26 cellular contexts compared by ENCODE assay signal in genomic region chr2:98382086-98382485, GRCh38. TPM values are rescaled to one million over a fixed set of nuclear protein-coding genes. Genes with fewer than 3 reads are reported as not detected.
DNase-seq lines count a peak whose midpoint lies in the region; ATAC-seq, FAIRE-seq and TF ChIP-seq lines count a peak whose summit lies in the region.
"Had no signal": no experiment of that assay in that cellular context is flagged by ENCODE, and none has a peak within 500 bp of the region (broad histone marks: within the 10 kb centered on the region; RNA-seq: fewer than 3 reads in every experiment).

No MANE protein-coding gene starts in this region.

- H3K27ac ChIP-seq in C4-2B = peak overlapping the region; percentile 45
- H3K27ac ChIP-seq: A549; BLaER1 treated with 17β-estradiol and CSF1 and Interleukin-3, amounts not matched to agents 10 nM and 100 nM; GM23248 had no signal

- H3K27ac Mint-ChIP-seq in osteocyte (ENCODE audit: unreplicated experiment) = no peak overlapping the region
- H3K27ac Mint-ChIP-seq: CD4-positive, alpha-beta memory T cell had no signal

- H3K4me3 Mint-ChIP-seq in osteocyte (ENCODE audit: unreplicated experiment) = no peak overlapping the region
- H3K4me3 Mint-ChIP-seq: CD4-positive, alpha-beta memory T cell had no signal

- no peaks in the 10 kb centered on the region for H3K36me3 Mint-ChIP-seq in osteocyte (ENCODE audit: unreplicated experiment)
- H3K36me3 Mint-ChIP-seq: CD4-positive, alpha-beta memory T cell had no signal

- no peaks in the 10 kb centered on the region for H3K9me3 Mint-ChIP-seq in osteocyte (ENCODE audit: unreplicated experiment)
- H3K9me3 Mint-ChIP-seq: CD4-positive, alpha-beta memory T cell; H9 had no signal

- DNase-seq in islet precursor cell (peak; percentile 19), osteocyte (ENCODE audit: extremely low spot score, unreplicated experiment) (peak; percentile 53), GM19239 (ENCODE audit: insufficient read length, low spot score) (no peak)
- DNase-seq: 8988T; ACHN; AML-193; BE2C; Calu3; CD4-positive, alpha-beta memory T cell; COR-L47; DMS53; DMS79 treated with DMSO at 0.1 percent for 48 hours; GF-D8; GM23248; H9 had no signal

- H3K4me1 Mint-ChIP-seq in osteocyte (ENCODE audit: unreplicated experiment) = peaks cover 4% of the 10 kb centered on the region

- H3K27me3 Mint-ChIP-seq in osteocyte (ENCODE audit: unreplicated experiment) = peaks cover 60% of the 10 kb centered on the region

- ATAC-seq in HG03571 (IDR thresholded peaks at IDR 0.05; ENCODE audit: unreplicated experiment) (no peak), GM18870 (IDR thresholded peaks at IDR 0.05; ENCODE audit: unreplicated experiment) (no peak)
- ATAC-seq: A549, HCT116 had no signal

- FAIRE-seq in GM19239 (lab: Jason Lieb, UNC) = no peak
- FAIRE-seq: A549, GM12891, GM18507, H1 had no signal

- TF ChIP-seq CTCF in C4-2B (conservative IDR thresholded peaks at IDR 0.05) (no peak), osteocyte (IDR thresholded peaks at IDR 0.05) (no peak)

RNA-seq across cellular contexts. Expression of gene CNGA3, which starts 35.8 kb away (rescaled TPM):
- total RNA-seq in osteocyte = not detected in 2 replicates
- total RNA-seq: Calu3; CD4-positive, alpha-beta memory T cell; Daoy; G401; H1; H9 had no signal
